In the genomic region with DNA sequence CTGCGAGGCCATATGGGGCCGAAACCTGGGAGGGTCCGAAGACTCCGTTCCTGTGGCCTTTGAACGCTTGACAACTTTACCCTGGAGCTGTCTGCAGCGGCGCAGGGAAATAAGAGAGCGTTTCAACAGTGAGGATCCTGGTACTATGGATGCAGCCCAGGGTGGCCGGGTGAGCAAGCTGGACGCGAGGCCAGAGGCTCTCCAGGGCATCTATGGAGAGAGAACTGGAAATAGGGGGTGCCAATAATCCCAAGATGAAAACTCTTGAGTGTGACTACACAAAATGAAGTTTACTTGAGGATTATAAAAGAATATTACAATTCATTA, we compare ENCODE assay signal across 10 cellular contexts. TPM values are rescaled to one million over a fixed set of nuclear protein-coding genes. Genes with fewer than 3 reads are reported as not detected.
DNase-seq lines count a peak whose midpoint lies in the region; TF ChIP-seq lines count a peak whose summit lies in the region.
"Had no signal": no experiment of that assay in that cellular context is flagged by ENCODE, and none has a peak within 500 bp of the region (broad histone marks: within the 10 kb centered on the region; RNA-seq: fewer than 3 reads in every experiment).

No MANE protein-coding gene starts in this region.

- H2AFZ ChIP-seq in GM23248 = peak overlapping the region; percentile 91

- H3K27ac ChIP-seq in GM23248 (peak overlapping the region; percentile 68), duodenal mucosa (ENCODE audit: low read depth, low read length) (no peak overlapping the region)
- H3K27ac ChIP-seq: BLaER1 treated with 17β-estradiol and CSF1 and Interleukin-3, amounts not matched to agents 10 nM and 100 nM had no signal

- peak overlapping the region; percentile 97 for H3K4me2 ChIP-seq in GM23248 (ENCODE audit: unreplicated experiment)
- H3K4me2 ChIP-seq: BLaER1 treated with 17β-estradiol and CSF1 and Interleukin-3, amounts not matched to agents 10 nM and 100 nM had no signal

- DNase-seq in GM23248 (peak; percentile 31), iPS-NIHi11 (ENCODE audit: low spot score) (peak; percentile 4), retinal pigment epithelial cell (ENCODE audit: low read depth) (no peak), NCI-H446 treated with DMSO at 0.1 percent for 48 hours (lab: John Stamatoyannopoulos, UW) (no peak), NOMO-1 (lab: John Stamatoyannopoulos, UW; ENCODE audit: unreplicated experiment in 2 of 2) (no peak), occipital lobe (lab: John Stamatoyannopoulos, UW) (no peak)
- DNase-seq in activated naive CD4-positive, alpha-beta T cell (lab: John Stamatoyannopoulos, UW) = no peak
- DNase-seq: activated T-cell treated with anti-CD3 and anti-CD28 coated beads, Interleukin-2, amount 50 U/mL, for 24 hours had no signal

- H3K9ac ChIP-seq in GM23248 (peak overlapping the region; percentile 83), duodenal mucosa (ENCODE audit: low read depth in 1 of 2, low read length in 2 of 2) (no peak overlapping the region)
- H3K9ac ChIP-seq: BLaER1 treated with 17β-estradiol and CSF1 and Interleukin-3, amounts not matched to agents 10 nM and 100 nM had no signal

- H3F3A ChIP-seq in GM23248 (ENCODE audit: insufficient read depth) = peaks cover 9% of the 10 kb centered on the region; the same call in 1 of the 2 replicates

- H3K9me2 ChIP-seq in GM23248 (ENCODE audit: insufficient read depth) = no peaks in the 10 kb centered on the region

- H3K4me1 ChIP-seq in GM23248 (ENCODE audit: insufficient read depth) (peaks cover 6% of the 10 kb centered on the region; the same call in 1 of the 2 replicates), duodenal mucosa (ENCODE audit: control insufficient read depth in 1 of 2, insufficient read depth in 2 of 2, low read length in 2 of 2) (peaks cover 0 to 13% of the 10 kb centered on the region in 2 donors)
- H3K4me1 ChIP-seq: BLaER1 treated with 17β-estradiol and CSF1 and Interleukin-3, amounts not matched to agents 10 nM and 100 nM had no signal

- H3K27me3 ChIP-seq in GM23248 (replicated peaks; ENCODE audit: insufficient read depth) = no peaks in the 10 kb centered on the region
- peaks cover 27 to 41% of the 10 kb centered on the region in 2 donors for H3K27me3 ChIP-seq in duodenal mucosa (ENCODE audit: control insufficient read depth in 1 of 2, insufficient read depth in 2 of 2, low read length in 2 of 2)
- H3K27me3 ChIP-seq: BLaER1 treated with 17β-estradiol and CSF1 and Interleukin-3, amounts not matched to agents 10 nM and 100 nM had no signal

- 19 to 23% methylated on average over 11 of the region's 11 CpGs for WGBS in GM23248 (ENCODE audit: low coverage in 1 of 2, low lambda C conversion rate in 2 of 2, missing lambda C conversion rate in 2 of 2), 2 experiments

- H3K36me3 ChIP-seq in GM23248 (ENCODE audit: low read depth) (no peaks in the 10 kb centered on the region), duodenal mucosa (ENCODE audit: control insufficient read depth in 1 of 2, insufficient read depth in 2 of 2, low read length in 2 of 2) (no peaks in the 10 kb centered on the region)
- H3K36me3 ChIP-seq: BLaER1 treated with 17β-estradiol and CSF1 and Interleukin-3, amounts not matched to agents 10 nM and 100 nM had no signal

- H4K20me1 ChIP-seq in GM23248 (ENCODE audit: insufficient read depth) = no peaks in the 10 kb centered on the region
- H4K20me1 ChIP-seq: BLaER1 treated with 17β-estradiol and CSF1 and Interleukin-3, amounts not matched to agents 10 nM and 100 nM had no signal

- peaks cover 24% of the 10 kb centered on the region; the same call in 1 of the 2 replicates for H3K79me2 ChIP-seq in GM23248 (ENCODE audit: insufficient read depth)

- H3K9me3 ChIP-seq in GM23248 (ENCODE audit: low read depth) (no peaks in the 10 kb centered on the region), duodenal mucosa (ENCODE audit: control insufficient read depth in 1 of 2, low read length in 2 of 2) (peaks cover 5 to 8% of the 10 kb centered on the region in 2 donors)

- TF ChIP-seq CTCF in retinal pigment epithelial cell (conservative IDR thresholded peaks at IDR 0.05; ENCODE audit: low read depth, low read length) = no peak

- in situ Hi-C loops in GM23248 (cut with MboI) = no loop called here

- H3K4me3 ChIP-seq in GM23248 (peak overlapping the region; percentile 75), duodenal mucosa (ENCODE audit: low read depth in 1 of 2, low read length in 2 of 2) (peak overlapping the region; percentile 51 to 55), retinal pigment epithelial cell (ENCODE audit: low read length) (peak overlapping the region; percentile 64)
- H3K4me3 ChIP-seq: BLaER1 treated with 17β-estradiol and CSF1 and Interleukin-3, amounts not matched to agents 10 nM and 100 nM had no signal

RNA-seq across cellular contexts. Expression of gene ABCC9, which starts 1.1 kb away (rescaled TPM):
- total RNA-seq in GM23248 (2014; rRNA removed; shearing (Covaris generic)) = 41.7 and 44.3 TPM in 2 replicates
- polyA plus RNA-seq in GM23248 (2016; fragmentation: Nextera tagmentation; extraction: Ambion mirVana) = 12.7 and 14.2 TPM in 2 replicates
- 21.2 TPM for total RNA-seq in occipital lobe

Comparison
In these comparisons a context has a peak if more than half of its experiments do, and no peak if none do; other contexts are left out.
1. DNase-seq: peak in GM23248 (single experiment) and iPS-NIHi11 (single experiment); none in retinal pigment epithelial cell (single experiment), NCI-H446 treated with DMSO at 0.1 percent for 48 hours (single experiment), NOMO-1 (0 of 2), activated naive CD4-positive, alpha-beta T cell (0 of 4) and occipital lobe (single experiment).
2. Peak in every context shown above with its lines, with median percentiles within 50 percentile points of each other: H3K4me3 ChIP-seq.